In genomic region chr15:81387629-81388430, GRCh38 we compare ENCODE assay signal across 1 cellular context.
A peak's percentile ranks its signal among the peaks of the same experiment; 100 is the strongest.
TF ChIP-seq lines count a peak whose summit lies in the region.

No MANE protein-coding gene starts in this region.

TF ChIP-seq in IMR-90, 13 proteins besides CTCF, POLR2A, EP300 and RAD21:
- TF ChIP-seq ELK1 (IDR thresholded peaks at IDR 0.05; ENCODE audit: borderline replicate concordance, low read depth, low read length), result no peak
- TF ChIP-seq MAFK (IDR thresholded peaks at IDR 0.05; ENCODE audit: low read depth, low read length), result peak; percentile 65
